In genomic region chr6:151493495-151494234, GRCh38 we compare ENCODE assay signal across 8 cellular contexts. TPM values are rescaled to one million over a fixed set of nuclear protein-coding genes. Genes with fewer than 3 reads are reported as not detected.
A peak's percentile ranks its signal among the peaks of the same experiment; 100 is the strongest.
DNase-seq lines count a peak whose midpoint lies in the region; ATAC-seq and TF ChIP-seq lines count a peak whose summit lies in the region.

CCDC170 (plus strand) TSS chr6:151494017; CDS start chr6:151494129, 112 bp downstream.

- peaks cover 17% of the 10 kb centered on the region for H3K4me1 Mint-ChIP-seq in activated CD8-positive, alpha-beta memory T cell treated with anti-CD3 and anti-CD28 coated beads, Interleukin-2, amount 10 ng/mL, durations not matched to agents 7 days and 5 days
- peaks cover 20% of the 10 kb centered on the region for H3K4me1 Mint-ChIP-seq in stimulated activated naive CD8-positive, alpha-beta T cell treated with anti-CD3 and anti-CD28 coated beads, Interleukin-15, amount 100 ng/mL, for 72 hours

- no peaks in the 10 kb centered on the region for H3K79me2 ChIP-seq in OCI-LY3 (ENCODE audit: low read length)

- CTCF ChIA-PET in activated CD8-positive, alpha-beta memory T cell treated with anti-CD3 and anti-CD28 coated beads, Interleukin-2, amount 10 ng/mL, durations not matched to agents 7 days and 5 days (lab: Charles Lee) = no interaction called here

- H2AFZ ChIP-seq in OCI-LY3 (ENCODE audit: low read depth, low read length) = peak within 1 kb of the TSS; percentile 72

- intact Hi-C loops in left lung (cut with DNase I) = no loop called here

- H3K9ac ChIP-seq in OCI-LY3 (ENCODE audit: low read length) = peak within 1 kb of the TSS; percentile 55

- no peaks in the 10 kb centered on the region for H3K9me3 ChIP-seq in OCI-LY3 (ENCODE audit: insufficient read depth, low read length)
- H3K9me3 ChIP-seq in left lung = no peaks in the 10 kb centered on the region

- no peaks in the 10 kb centered on the region for H3K9me3 Mint-ChIP-seq in activated CD8-positive, alpha-beta memory T cell treated with anti-CD3 and anti-CD28 coated beads, Interleukin-2, amount 10 ng/mL, durations not matched to agents 7 days and 5 days (ENCODE audit: low read depth)
- H3K9me3 Mint-ChIP-seq in stimulated activated naive CD8-positive, alpha-beta T cell treated with anti-CD3 and anti-CD28 coated beads, Interleukin-15, amount 100 ng/mL, for 72 hours = no peaks in the 10 kb centered on the region

- no peaks in the 10 kb centered on the region for H4K20me1 ChIP-seq in OCI-LY3 (ENCODE audit: insufficient read depth, low read length)

- H3K4me2 ChIP-seq in OCI-LY3 (ENCODE audit: low read length) = peak within 1 kb of the TSS; percentile 93

- H3K27me3 ChIP-seq in OCI-LY3 (ENCODE audit: low read depth, low read length) (peaks cover 22% of the 10 kb centered on the region), left lung (peaks cover 0 to 55% of the 10 kb centered on the region in 2 donors)

- ATAC-seq in activated CD8-positive, alpha-beta memory T cell treated with anti-CD3 and anti-CD28 coated beads, Interleukin-2, amount 10 ng/mL, durations not matched to agents 7 days and 5 days = peak; percentile 61
- ATAC-seq in left lung (peak; percentile 83), GM21390 (IDR thresholded peaks at IDR 0.05; ENCODE audit: unreplicated experiment) (no peak), HG02623 (IDR thresholded peaks at IDR 0.05; ENCODE audit: unreplicated experiment) (no peak)
- ATAC-seq in stimulated activated naive CD8-positive, alpha-beta T cell treated with anti-CD3 and anti-CD28 coated beads, Interleukin-15, amount 100 ng/mL, for 72 hours = peak; percentile 61

- no peaks in the 10 kb centered on the region for H3K36me3 ChIP-seq in OCI-LY3 (replicated peaks; ENCODE audit: low read depth, low read length)
- H3K36me3 ChIP-seq in left lung = no peaks in the 10 kb centered on the region

- TF ChIP-seq CTCF in OCI-LY3 (IDR thresholded peaks at IDR 0.05; ENCODE audit: low read depth, low read length) (no peak), left lung (IDR thresholded peaks at IDR 0.05) (no peak)

- peaks cover 7% of the 10 kb centered on the region for H3K4me1 ChIP-seq in OCI-LY3 (ENCODE audit: low read length)
- peaks cover 0 to 36% of the 10 kb centered on the region in 2 donors for H3K4me1 ChIP-seq in left lung

- no peak within 1 kb of the TSS for H3K27ac ChIP-seq in OCI-LY3 (ENCODE audit: low read length)
- peak within 1 kb of the TSS; percentile 82 to 85 for H3K27ac ChIP-seq in left lung

- no peak within 1 kb of the TSS for H3K27ac Mint-ChIP-seq in activated CD8-positive, alpha-beta memory T cell treated with anti-CD3 and anti-CD28 coated beads, Interleukin-2, amount 10 ng/mL, durations not matched to agents 7 days and 5 days
- no peak within 1 kb of the TSS for H3K27ac Mint-ChIP-seq in stimulated activated naive CD8-positive, alpha-beta T cell treated with anti-CD3 and anti-CD28 coated beads, Interleukin-15, amount 100 ng/mL, for 72 hours

- H3K36me3 Mint-ChIP-seq in activated CD8-positive, alpha-beta memory T cell treated with anti-CD3 and anti-CD28 coated beads, Interleukin-2, amount 10 ng/mL, durations not matched to agents 7 days and 5 days = peaks cover 1% of the 10 kb centered on the region

- H3K4me3 ChIP-seq in OCI-LY3 (ENCODE audit: low read length) (peak within 1 kb of the TSS; percentile 90), left lung (peak within 1 kb of the TSS; percentile 59 to 71)

- no peak for DNase-seq in activated CD8-positive, alpha-beta memory T cell treated with anti-CD3 and anti-CD28 coated beads, Interleukin-2, amount 10 ng/mL, durations not matched to agents 7 days and 5 days
- no peak for DNase-seq in activated CD8-positive, alpha-beta memory T cell treated with anti-CD3 and anti-CD28 coated beads, Interleukin-2, amount 50 U/mL, for 4 hours
- DNase-seq in dermis microvascular lymphatic vessel endothelial cell (ENCODE audit: low read depth in 2 of 2) (peak; percentile 4 to 54), left lung (peak; percentile 76 to 92)
- DNase-seq in stimulated activated naive CD8-positive, alpha-beta T cell treated with anti-CD3 and anti-CD28 coated beads, Interleukin-15, amount 100 ng/mL, for 72 hours = peak; percentile 15 to 21

- peak within 1 kb of the TSS; percentile 45 for H3K4me3 Mint-ChIP-seq in activated CD8-positive, alpha-beta memory T cell treated with anti-CD3 and anti-CD28 coated beads, Interleukin-2, amount 10 ng/mL, durations not matched to agents 7 days and 5 days
- H3K4me3 Mint-ChIP-seq in stimulated activated naive CD8-positive, alpha-beta T cell treated with anti-CD3 and anti-CD28 coated beads, Interleukin-15, amount 100 ng/mL, for 72 hours = peak within 1 kb of the TSS; percentile 67 to 82

- H3K27me3 Mint-ChIP-seq in activated CD8-positive, alpha-beta memory T cell treated with anti-CD3 and anti-CD28 coated beads, Interleukin-2, amount 10 ng/mL, durations not matched to agents 7 days and 5 days = peaks cover 70% of the 10 kb centered on the region
- H3K27me3 Mint-ChIP-seq in stimulated activated naive CD8-positive, alpha-beta T cell treated with anti-CD3 and anti-CD28 coated beads, Interleukin-15, amount 100 ng/mL, for 72 hours = peaks cover 48% of the 10 kb centered on the region

RNA-seq across cellular contexts. Expression of gene CCDC170, which starts in this region (rescaled TPM):
- not detected for total RNA-seq in activated CD8-positive, alpha-beta memory T cell treated with anti-CD3 and anti-CD28 coated beads, Interleukin-2, amount 10 ng/mL, durations not matched to agents 7 days and 5 days
- total RNA-seq in dermis microvascular lymphatic vessel endothelial cell (under 0.01 TPM in 2 replicates), left lung (1 to 10 TPM; 1.7 to 4.6 TPM)

Comparison
In these comparisons a context has a peak if more than half of its experiments do, and no peak if none do; other contexts are left out.
1. Peak in ATAC-seq in activated CD8-positive, alpha-beta memory T cell treated with anti-CD3 and anti-CD28 coated beads, Interleukin-2, amount 10 ng/mL, durations not matched to agents 7 days and 5 days; RNA of the gene not detected or under 1 TPM.
2. Peak in DNase-seq in dermis microvascular lymphatic vessel endothelial cell; RNA of the gene not detected or under 1 TPM.
3. ATAC-seq: peak in left lung (single experiment) and stimulated activated naive CD8-positive, alpha-beta T cell treated with anti-CD3 and anti-CD28 coated beads, Interleukin-15, amount 100 ng/mL, for 72 hours (single experiment); none in GM21390 (single experiment) and HG02623 (single experiment).
4. DNase-seq: peak in left lung (2 of 2) and stimulated activated naive CD8-positive, alpha-beta T cell treated with anti-CD3 and anti-CD28 coated beads, Interleukin-15, amount 100 ng/mL, for 72 hours (2 of 2); none in activated CD8-positive, alpha-beta memory T cell treated with anti-CD3 and anti-CD28 coated beads, Interleukin-2, amount 10 ng/mL, durations not matched to agents 7 days and 5 days (single experiment) and activated CD8-positive, alpha-beta memory T cell treated with anti-CD3 and anti-CD28 coated beads, Interleukin-2, amount 50 U/mL, for 4 hours (single experiment).